In the genomic region with DNA sequence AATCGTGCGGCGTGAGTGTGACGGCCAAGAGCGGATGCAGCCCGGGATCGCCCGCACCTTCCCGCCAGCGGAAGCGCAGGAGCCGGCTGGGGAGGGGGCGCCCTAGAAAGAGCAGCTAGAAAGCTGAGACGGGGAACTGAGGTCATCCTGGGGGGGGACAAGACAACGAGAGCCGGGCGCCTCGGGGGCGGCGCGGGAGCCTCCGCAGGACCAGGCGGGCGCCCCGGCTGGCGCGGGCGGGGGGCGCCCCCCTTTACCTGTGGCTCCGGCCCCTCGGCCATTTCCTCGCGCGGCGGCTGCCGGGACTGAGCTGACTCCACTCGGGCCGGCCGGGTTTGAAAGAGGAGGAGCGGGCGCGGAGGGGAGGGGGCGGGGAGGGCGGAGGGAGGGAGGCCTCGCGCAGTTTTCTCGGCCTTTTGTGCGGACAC, we compare ENCODE assay signal across 8 cellular contexts. TPM values are rescaled to one million over a fixed set of nuclear protein-coding genes. Genes with fewer than 3 reads are reported as not detected.
A peak's percentile ranks its signal among the peaks of the same experiment; 100 is the strongest.
DNase-seq lines count a peak whose midpoint lies in the region; ATAC-seq and TF ChIP-seq lines count a peak whose summit lies in the region.
"Not testable (repeated sequence)": the region's sequence is repeated elsewhere in the genome, so short reads cannot be mapped to it uniquely, and the experiment has no call there.

No MANE protein-coding gene starts in this region.

- not testable (repeated sequence) for H3K9me3 Mint-ChIP-seq in stimulated activated naive CD8-positive, alpha-beta T cell treated with anti-CD3 and anti-CD28 coated beads, Interleukin-15, Interleukin-2, amounts not matched to agents 100 ng/mL and 50 ng/mL, for 24 hours

- not testable (repeated sequence) for H3K27me3 Mint-ChIP-seq in stimulated activated naive CD8-positive, alpha-beta T cell treated with anti-CD3 and anti-CD28 coated beads, Interleukin-15, Interleukin-2, amounts not matched to agents 100 ng/mL and 50 ng/mL, for 24 hours

- H3K36me3 ChIP-seq in GM23248 (ENCODE audit: low read depth); KOPT-K1 (ENCODE audit: insufficient read depth, low read length); SU-DHL-6 (ENCODE audit: low read length); adipocyte (ENCODE audit: control insufficient read depth, insufficient read depth, low read length, severe bottlenecking); gastroesophageal sphincter; mucosa of rectum (ENCODE audit: control insufficient read depth in 2 of 2, insufficient read depth in 2 of 2, low read length in 2 of 2): not testable (repeated sequence)

- peak; percentile 74 for ATAC-seq in gastroesophageal sphincter

- peak; percentile 25 for DNase-seq in DMS153 treated with DMSO at 0.1 percent for 48 hours (lab: John Stamatoyannopoulos, UW; ENCODE audit: unreplicated experiment)
- DNase-seq in GM23248, result peak; percentile 70
- peak; percentile 80 for DNase-seq in adipocyte (ENCODE audit: low read depth)

- TF ChIP-seq CTCF in SU-DHL-6 (IDR thresholded peaks at IDR 0.05; ENCODE audit: insufficient read depth, low read length, poor library complexity, severe bottlenecking); gastroesophageal sphincter (IDR thresholded peaks at IDR 0.05): not testable (repeated sequence)

- H3K27ac Mint-ChIP-seq in stimulated activated naive CD8-positive, alpha-beta T cell treated with anti-CD3 and anti-CD28 coated beads, Interleukin-15, Interleukin-2, amounts not matched to agents 100 ng/mL and 50 ng/mL, for 24 hours, result not testable (repeated sequence)

- H3K9me3 ChIP-seq in GM23248 (ENCODE audit: low read depth); KOPT-K1 (ENCODE audit: insufficient read depth, low read length, poor library complexity, severe bottlenecking); SU-DHL-6 (ENCODE audit: insufficient read depth, low read length); adipocyte (ENCODE audit: control insufficient read depth, low read length); gastroesophageal sphincter; mucosa of rectum (ENCODE audit: control insufficient read depth in 2 of 2, low read length in 2 of 2): not testable (repeated sequence)

- 0 to 2% methylated on average over 1 to 43 of the region's 48 CpGs for WGBS in GM23248 (ENCODE audit: low coverage in 1 of 2, low lambda C conversion rate in 2 of 2, missing lambda C conversion rate in 2 of 2), 2 experiments
- WGBS in gastroesophageal sphincter (ENCODE audit: low coverage in 1 of 2), 2 donors, result no CpG with 5 or more reads among the region's 48 CpGs

- H4K20me1 ChIP-seq in GM23248 (ENCODE audit: insufficient read depth); SU-DHL-6 (ENCODE audit: low read depth, low read length): not testable (repeated sequence)

- not testable (repeated sequence) for H3K9me2 ChIP-seq in GM23248 (ENCODE audit: insufficient read depth); SU-DHL-6 (replicated peaks; ENCODE audit: insufficient read depth, low read length)

- TF ChIP-seq POLR2A in gastroesophageal sphincter (IDR thresholded peaks at IDR 0.05), result not testable (repeated sequence)

- H3K9ac ChIP-seq in GM23248 (peak overlapping the region; percentile 85), SU-DHL-6 (ENCODE audit: low read length) (peak overlapping the region; percentile 62), adipocyte (ENCODE audit: low read length) (peak overlapping the region; percentile 72), mucosa of rectum (ENCODE audit: low read depth in 1 of 2, low read length in 2 of 2) (peak overlapping the region; percentile 56 to 76)

- not testable (repeated sequence) for H3K4me1 ChIP-seq in GM23248 (ENCODE audit: insufficient read depth); mucosa of rectum (ENCODE audit: control insufficient read depth in 2 of 2, insufficient read depth in 2 of 2, low read length in 2 of 2)
- peaks cover 21% of the 10 kb centered on the region for H3K4me1 ChIP-seq in adipocyte (ENCODE audit: control insufficient read depth, insufficient read depth, low read length)
- peaks cover 0 to 44% (median 0%) of the 10 kb centered on the region in 3 donors for H3K4me1 ChIP-seq in gastroesophageal sphincter

- peak overlapping the region; percentile 89 for H2AFZ ChIP-seq in GM23248
- H2AFZ ChIP-seq in SU-DHL-6 (ENCODE audit: low read depth, low read length, severe bottlenecking), result peak overlapping the region; percentile 68

- peaks cover 36% of the 10 kb centered on the region for H3K79me2 ChIP-seq in GM23248 (ENCODE audit: insufficient read depth)
- not testable (repeated sequence) for H3K79me2 ChIP-seq in SU-DHL-6 (ENCODE audit: insufficient read depth, low read length)

- TF ChIP-seq EP300 in gastroesophageal sphincter (IDR thresholded peaks at IDR 0.05), result not testable (repeated sequence)

- H3K4me2 ChIP-seq in GM23248 (ENCODE audit: unreplicated experiment), result peak overlapping the region; percentile 74
- peak overlapping the region; percentile 71 for H3K4me2 ChIP-seq in SU-DHL-6 (ENCODE audit: low read depth, low read length, poor library complexity, severe bottlenecking)

- not testable (repeated sequence) for H3K27ac ChIP-seq in GM23248; SU-DHL-6 (ENCODE audit: low read depth, low read length)
- peak overlapping the region; percentile 62 for H3K27ac ChIP-seq in KOPT-K1 (ENCODE audit: low read depth, low read length, poor library complexity, severe bottlenecking)
- H3K27ac ChIP-seq in gastroesophageal sphincter, result peak overlapping the region; percentile 90 to 98 (median 94)
- H3K27ac ChIP-seq in mucosa of rectum (ENCODE audit: low read depth in 2 of 2, low read length in 2 of 2), result peak overlapping the region; percentile 82

- H3K4me1 Mint-ChIP-seq in stimulated activated naive CD8-positive, alpha-beta T cell treated with anti-CD3 and anti-CD28 coated beads, Interleukin-15, Interleukin-2, amounts not matched to agents 100 ng/mL and 50 ng/mL, for 24 hours (ENCODE audit: low read depth), result peaks cover 43% of the 10 kb centered on the region

- H3K4me3 Mint-ChIP-seq in stimulated activated naive CD8-positive, alpha-beta T cell treated with anti-CD3 and anti-CD28 coated beads, Interleukin-15, Interleukin-2, amounts not matched to agents 100 ng/mL and 50 ng/mL, for 24 hours, result peak overlapping the region; percentile 81

- in situ Hi-C loops in GM23248 (cut with MboI), result not testable (repeated sequence)

- not testable (repeated sequence) for H3K36me3 Mint-ChIP-seq in stimulated activated naive CD8-positive, alpha-beta T cell treated with anti-CD3 and anti-CD28 coated beads, Interleukin-15, Interleukin-2, amounts not matched to agents 100 ng/mL and 50 ng/mL, for 24 hours (ENCODE audit: low read depth)

- H3K4me3 ChIP-seq in GM23248 (peak overlapping the region; percentile 73), SU-DHL-6 (ENCODE audit: insufficient read depth, low read length, poor library complexity, severe bottlenecking) (peak overlapping the region; percentile 79), adipocyte (ENCODE audit: low read length) (peak overlapping the region; percentile 81), gastroesophageal sphincter (peak overlapping the region; percentile 86 to 88), mucosa of rectum (ENCODE audit: low read length in 2 of 2) (peak overlapping the region; percentile 59 to 68)

- not testable (repeated sequence) for H3K27me3 ChIP-seq in GM23248 (replicated peaks; ENCODE audit: insufficient read depth); SU-DHL-6 (ENCODE audit: low read length); adipocyte (replicated peaks; ENCODE audit: control insufficient read depth, insufficient read depth, low read length); mucosa of rectum (ENCODE audit: control insufficient read depth in 2 of 2, insufficient read depth in 2 of 2, low read length in 2 of 2)
- H3K27me3 ChIP-seq in gastroesophageal sphincter, result peaks cover 24% of the 10 kb centered on the region

- H3F3A ChIP-seq in GM23248 (ENCODE audit: insufficient read depth), result not testable (repeated sequence)
- H3F3A ChIP-seq in SU-DHL-6 (ENCODE audit: insufficient read depth), result peaks cover 12% of the 10 kb centered on the region; the same call in 1 of the 2 replicates

RNA-seq across cellular contexts. Expression of gene KCNJ4, which starts 56.8 kb away (rescaled TPM):
- not detected in 2 replicates for total RNA-seq in GM23248 (2014; rRNA removed; shearing (Covaris generic))
- not detected in 2 replicates for polyA plus RNA-seq in GM23248 (2016; fragmentation: Nextera tagmentation; extraction: Ambion mirVana)
- total RNA-seq in gastroesophageal sphincter, result not detected

Comparison
In these comparisons a context has a peak if more than half of its experiments do, and no peak if none do; other contexts are left out.
1. DNase-seq: peak in every context shown above with its lines; median percentile 80 in adipocyte; 70 in GM23248; 25 in DMS153 treated with DMSO at 0.1 percent for 48 hours.